20 cellular contexts compared by ENCODE assay signal in the genomic region with DNA sequence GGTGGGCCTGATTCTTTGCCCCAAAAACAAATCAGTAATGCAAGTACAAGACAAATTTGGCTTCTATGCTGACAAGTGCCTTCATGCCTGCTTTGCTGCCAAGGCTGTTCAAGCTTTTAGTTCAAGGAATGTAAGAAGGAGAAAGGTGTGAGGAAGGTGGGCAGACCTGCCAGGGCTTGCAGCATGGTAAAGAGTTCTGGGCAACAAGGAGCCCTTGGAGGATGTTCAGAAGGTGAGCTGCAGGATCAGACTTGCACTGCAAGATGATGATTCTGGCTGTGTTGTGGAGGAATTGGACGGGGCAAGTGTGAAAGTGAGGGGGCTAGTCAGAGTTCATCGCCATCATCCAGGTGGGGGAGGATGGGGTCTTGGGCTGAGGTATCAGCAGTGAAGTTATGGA.
"Had no signal": no experiment of that assay in that cellular context is flagged by ENCODE, and none has a peak within 500 bp of the region (broad histone marks: within the 10 kb centered on the region; RNA-seq: fewer than 3 reads in every experiment).

No MANE protein-coding gene starts in this region.

- H3K4me1 ChIP-seq: left lung, spleen had no signal

- H3K36me3 ChIP-seq: brain microvascular endothelial cell, esophagus squamous epithelium, left lung, spleen, tibial nerve had no signal

- H3K27ac Mint-ChIP-seq: activated B cell treated with CpG ODN at 0.5 μM for 24 hours; activated naive CD4-positive, alpha-beta T cell treated with anti-CD3 and anti-CD28 coated beads, Interleukin-2, amount 50 U/mL, for 72 hours; activated T-cell treated with anti-CD3 and anti-CD28 coated beads, Interleukin-2, amount 50 U/mL, for 72 hours; nephron had no signal

- DNase-seq: activated B cell treated with CpG ODN at 0.5 μM for 24 hours; activated naive CD4-positive, alpha-beta T cell; activated T-cell treated with anti-CD3 and anti-CD28 coated beads for 4 hours; activated T-cell treated with anti-CD3 and anti-CD28 coated beads, Interleukin-2, amount 50 U/mL, for 72 hours; aorta; brain microvascular endothelial cell; central memory CD4-positive, alpha-beta T cell; esophagus squamous epithelium; left lung; nucleus accumbens; right cardiac atrium; spleen; stimulated activated naive CD4-positive, alpha-beta T cell treated with Interleukin-2 at 50 U/mL for 16 hours had no signal

- H3K27me3 Mint-ChIP-seq: activated B cell treated with CpG ODN at 0.5 μM for 24 hours had no signal

- H3K4me1 Mint-ChIP-seq: activated B cell treated with CpG ODN at 0.5 μM for 24 hours had no signal

- H3K4me3 Mint-ChIP-seq: activated B cell treated with CpG ODN at 0.5 μM for 24 hours; activated T-cell treated with anti-CD3 and anti-CD28 coated beads, Interleukin-2, amount 50 U/mL, for 72 hours; nephron had no signal

- H3K27me3 ChIP-seq: brain microvascular endothelial cell, esophagus squamous epithelium, left lung, spleen, tibial nerve had no signal

- H3K4me3 ChIP-seq: esophagus squamous epithelium, left lung, lung, spleen, tibial nerve had no signal

- H3K9me3 ChIP-seq: esophagus squamous epithelium, left lung, spleen, tibial nerve had no signal

- H3K27ac ChIP-seq: brain microvascular endothelial cell, esophagus squamous epithelium, left lung, spleen, tibial nerve had no signal

- ATAC-seq: activated naive CD4-positive, alpha-beta T cell treated with anti-CD3 and anti-CD28 coated beads, Interleukin-2, amount 50 U/mL, for 72 hours; activated T-cell treated with anti-CD3 and anti-CD28 coated beads, Interleukin-2, amount 50 U/mL, for 72 hours; left lung; right cardiac atrium had no signal

- H3K9me3 Mint-ChIP-seq: activated B cell treated with CpG ODN at 0.5 μM for 24 hours; activated naive CD4-positive, alpha-beta T cell treated with anti-CD3 and anti-CD28 coated beads, Interleukin-2, amount 50 U/mL, for 72 hours; activated T-cell treated with anti-CD3 and anti-CD28 coated beads, Interleukin-2, amount 50 U/mL, for 72 hours had no signal

- FAIRE-seq: endothelial cell of umbilical vein, frontal cortex, urothelium cell line had no signal

- H3K36me3 Mint-ChIP-seq: activated naive CD4-positive, alpha-beta T cell treated with anti-CD3 and anti-CD28 coated beads, Interleukin-2, amount 50 U/mL, for 72 hours had no signal
